Comparison of ENCODE assay signal across 20 cellular contexts in the genomic region with DNA sequence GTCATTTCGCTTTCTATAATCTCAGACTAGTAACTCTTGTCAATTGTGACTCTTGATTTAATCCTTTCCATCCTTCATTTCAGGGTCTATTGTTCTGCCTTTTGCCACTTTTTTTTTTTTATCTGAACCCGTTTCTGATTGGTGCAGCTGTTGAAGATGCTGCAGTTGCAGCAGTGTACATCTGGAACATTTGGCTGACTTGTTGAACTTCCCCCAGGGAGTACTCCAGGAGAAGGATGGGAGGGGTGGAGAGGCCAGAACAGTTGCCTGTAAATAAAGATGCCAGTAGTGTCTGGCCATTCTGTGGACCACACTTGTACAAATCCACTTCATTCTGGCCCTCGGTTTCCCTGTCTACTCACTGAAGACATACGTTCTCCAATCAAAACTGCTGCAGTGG. TPM values are rescaled to one million over a fixed set of nuclear protein-coding genes. Genes with fewer than 3 reads are reported as not detected.
DNase-seq lines count a peak whose midpoint lies in the region; ATAC-seq, FAIRE-seq and TF ChIP-seq lines count a peak whose summit lies in the region.
"Had no signal": no experiment of that assay in that cellular context is flagged by ENCODE, and none has a peak within 500 bp of the region (broad histone marks: within the 10 kb centered on the region; RNA-seq: fewer than 3 reads in every experiment).

No MANE protein-coding gene starts in this region.

- H3K27ac ChIP-seq in HepG2 (ENCODE audit: extremely low read length, insufficient read depth, low read length) = no peak overlapping the region
- no peak overlapping the region for H3K27ac ChIP-seq in right lobe of liver
- no peak overlapping the region for H3K27ac ChIP-seq in astrocyte (ENCODE audit: low read depth, low read length)
- H3K27ac ChIP-seq in mesodermal cell (ENCODE audit: low read depth, low read length, severe bottlenecking) = peak overlapping the region; percentile 77
- H3K27ac ChIP-seq in uterus = peak overlapping the region in 1 of 2 donors; percentile 2
- H3K27ac ChIP-seq: RWPE1, skin epidermis had no signal

- H2AFZ ChIP-seq in HepG2 (ENCODE audit: low read length) = no peak overlapping the region
- no peak overlapping the region for H2AFZ ChIP-seq in astrocyte (ENCODE audit: low read depth, low read length)

- H3K9me3 ChIP-seq in HepG2 (ENCODE audit: low read length) (no peaks in the 10 kb centered on the region), right lobe of liver (no peaks in the 10 kb centered on the region), astrocyte (ENCODE audit: insufficient read depth, low read depth, low read length) (no peaks in the 10 kb centered on the region), mesodermal cell (ENCODE audit: control insufficient read depth, low read length) (no peaks in the 10 kb centered on the region), uterus (no peaks in the 10 kb centered on the region)
- H3K9me3 ChIP-seq: esophagus squamous epithelium, mucosa of descending colon had no signal

- H3K27me3 ChIP-seq in HepG2 (ENCODE audit: control insufficient read depth in 1 of 2, insufficient read depth in 2 of 2, low read length in 2 of 2) (no peaks in the 10 kb centered on the region), right lobe of liver (peaks cover 0 to 3% of the 10 kb centered on the region in 2 donors), astrocyte (ENCODE audit: insufficient read depth, low read length) (peaks cover 5% of the 10 kb centered on the region), uterus (peaks cover 0 to 4% of the 10 kb centered on the region in 2 donors)
- H3K27me3 ChIP-seq: esophagus squamous epithelium had no signal

- TF ChIP-seq RAD21 in HepG2 (CRISPR knock-in tag; IDR thresholded peaks at IDR 0.05) = no peak

- no peak for TF ChIP-seq POLR2A in HepG2 (IDR thresholded peaks at IDR 0.05; ENCODE audit: insufficient read depth in 1 of 2, low read depth in 2 of 2, low read length in 2 of 2)
- TF ChIP-seq POLR2A in right lobe of liver (IDR thresholded peaks at IDR 0.05) = no peak
- no peak for TF ChIP-seq POLR2A in uterus (IDR thresholded peaks at IDR 0.05)

- H3K9me3 Mint-ChIP-seq in astrocyte (ENCODE audit: unreplicated experiment) = peaks cover 2% of the 10 kb centered on the region

- H3K27me3 Mint-ChIP-seq in astrocyte (ENCODE audit: low read depth, unreplicated experiment) = peaks cover 2% of the 10 kb centered on the region

- DNase-seq in HepG2 (ENCODE audit: low spot score) (no peak), right lobe of liver (no peak), astrocyte (ENCODE audit: low read depth) (no peak), uterus (peak; percentile 20 to 24), NCI-H526 (lab: John Stamatoyannopoulos, UW) (no peak)
- DNase-seq: Calu3; effector CD4-positive, alpha-beta T cell; esophagus squamous epithelium; GF-D8; KG1; NCI-H1092; NCI-H2081 treated with DMSO at 0.1 percent for 48 hours; stimulated activated CD4-positive, alpha-beta T cell treated with anti-CD3 and anti-CD28 coated beads, Interleukin-4, amount 100 ng/mL, for 24 hours had no signal

- H3K27ac Mint-ChIP-seq in astrocyte (ENCODE audit: unreplicated experiment) = no peak overlapping the region

- CTCF ChIA-PET in HepG2 (lab: Yijun Ruan, JAX; ENCODE audit: low intra/inter-chr PET ratio, low total read pairs) = no interaction called here

- POLR2A ChIA-PET in HepG2 (lab: Yijun Ruan, JAX) = no interaction called here

- in situ Hi-C loops in HepG2 (cut with HindIII; ENCODE audit: extremely low pct_ligation_motif_present, low pct_unique_long_range_greater_than_20kb) = loop anchor here (5.0 kb wide), 1 partner anchor 78 kb away; no protein-coding TSS in a partner anchor

- H3K4me3 ChIP-seq in HepG2 (replicated peaks in 1 of 3; ENCODE audit: insufficient read depth in 1 of 3, low read depth in 2 of 3, low read length in 3 of 3) (peak overlapping the region in 2 of 3 experiments; percentile 42 to 54; a peak in 2 of 6 replicates), right lobe of liver (no peak overlapping the region), astrocyte (ENCODE audit: insufficient read depth, low read depth, low read length) (no peak overlapping the region), mesodermal cell (ENCODE audit: extremely low read depth, insufficient read depth, low read length, poor library complexity, severe bottlenecking) (no peak overlapping the region), uterus (no peak overlapping the region)
- H3K4me3 ChIP-seq: mucosa of descending colon had no signal

- H3K4me1 ChIP-seq in HepG2 (ENCODE audit: insufficient read depth, low read length) (peaks cover 63% of the 10 kb centered on the region), right lobe of liver (no peaks in the 10 kb centered on the region), astrocyte (ENCODE audit: insufficient read depth, low read length) (no peaks in the 10 kb centered on the region), mesodermal cell (ENCODE audit: control insufficient read depth, insufficient read depth, low read length, poor library complexity, severe bottlenecking) (no peaks in the 10 kb centered on the region), uterus (no peaks in the 10 kb centered on the region)

- WGBS in HepG2 (ENCODE audit: low lambda C conversion rate) = 53% methylated on average over 4 of the region's 4 CpGs
- 46% methylated on average over 4 of the region's 4 CpGs for WGBS in right lobe of liver (ENCODE audit: insufficient coverage, low coverage, low lambda C conversion rate, missing lambda C conversion rate)
- WGBS in mesodermal cell (ENCODE audit: insufficient coverage in 2 of 2), 2 experiments = no CpG with 5 or more reads among the region's 4 CpGs

- TF ChIP-seq EP300 in HepG2 (IDR thresholded peaks at IDR 0.05; ENCODE audit: low read depth in 2 of 2, low read length in 2 of 2) = no peak
- no peak for TF ChIP-seq EP300 in HepG2 (CRISPR knock-in tag; IDR thresholded peaks at IDR 0.05; ENCODE audit: borderline replicate concordance)

- H4K20me1 ChIP-seq in HepG2 (ENCODE audit: insufficient read depth, low read length) = no peaks in the 10 kb centered on the region
- no peaks in the 10 kb centered on the region for H4K20me1 ChIP-seq in astrocyte (ENCODE audit: insufficient read depth, low read length)

- H3K9ac ChIP-seq in HepG2 (ENCODE audit: insufficient read depth, low read depth, low read length) (no peak overlapping the region), astrocyte (ENCODE audit: low read length) (no peak overlapping the region)

- peaks cover 24% of the 10 kb centered on the region for H3K79me2 ChIP-seq in HepG2 (ENCODE audit: insufficient read depth, low read length)
- H3K79me2 ChIP-seq in astrocyte (ENCODE audit: insufficient read depth, low read length) = no peaks in the 10 kb centered on the region

- no peak for FAIRE-seq in HepG2 (lab: Jason Lieb, UNC)
- FAIRE-seq in astrocyte (lab: Jason Lieb, UNC) = peak; percentile 45
- FAIRE-seq: GM12891 had no signal

- H3K4me1 Mint-ChIP-seq in astrocyte (ENCODE audit: low read depth, unreplicated experiment) = no peaks in the 10 kb centered on the region

- BruUV-seq in HepG2 (replicated peaks; lab: Mats Ljungman, UMichigan) = no TSS peak

- no peaks in the 10 kb centered on the region for H3K36me3 Mint-ChIP-seq in astrocyte (ENCODE audit: low read depth, unreplicated experiment)

- intact Hi-C loops in HepG2 (cut with micrococcal nuclease; ENCODE audit: unreplicated experiment) = loop anchor here (2.0 kb wide), 2 partner anchors 58 to 110 kb away; a partner anchor contains a TSS
- intact Hi-C loops in right lobe of liver (cut with DNase I) = loop anchor here in 1 of 2 donors (5.0 kb wide), 1 partner anchor 78 kb away; no protein-coding TSS in a partner anchor
- intact Hi-C loops in uterus (cut with DNase I; ENCODE audit: low total_unique reads) = no loop called here

- no peak overlapping the region for H3K4me3 Mint-ChIP-seq in astrocyte (ENCODE audit: unreplicated experiment)

- H3K36me3 ChIP-seq in HepG2 (replicated peaks in 1 of 2; ENCODE audit: control insufficient read depth in 1 of 2, insufficient read depth in 2 of 2, low read length in 2 of 2) (no peaks in the 10 kb centered on the region), right lobe of liver (no peaks in the 10 kb centered on the region), astrocyte (ENCODE audit: insufficient read depth, low read length) (no peaks in the 10 kb centered on the region), mesodermal cell (ENCODE audit: control insufficient read depth, insufficient read depth, low read length) (no peaks in the 10 kb centered on the region), uterus (no peaks in the 10 kb centered on the region)
- H3K36me3 ChIP-seq: esophagus squamous epithelium had no signal

- ATAC-seq in HepG2 (no peak), right lobe of liver (no peak), GM19467 (IDR thresholded peaks at IDR 0.05; ENCODE audit: unreplicated experiment) (no peak), HG03135 (IDR thresholded peaks at IDR 0.05; ENCODE audit: unreplicated experiment) (no peak)

- H3K4me2 ChIP-seq in HepG2 (ENCODE audit: low read depth, low read length) = peak overlapping the region; percentile 74
- H3K4me2 ChIP-seq in astrocyte (ENCODE audit: low read length) = no peak overlapping the region

- TF ChIP-seq CTCF in HepG2 (CRISPR knock-in tag; IDR thresholded peaks at IDR 0.05) = no peak
- no peak for TF ChIP-seq CTCF in right lobe of liver (IDR thresholded peaks at IDR 0.05)
- no peak for TF ChIP-seq CTCF in astrocyte (IDR thresholded peaks at IDR 0.05; ENCODE audit: insufficient read depth, low read depth, low read length)
- no peak for TF ChIP-seq CTCF in uterus (IDR thresholded peaks at IDR 0.05)

RNA-seq across cellular contexts. Expression of a gene that starts 1.0 kb away (rescaled TPM):
- total RNA-seq in HepG2 (2016; rRNA removed; fragmentation: Illumina TruSeq; extraction: Trizol) (6.4 and 8.8 TPM in 2 replicates), right lobe of liver (1 to 10 TPM; 1.7 to 2.7 (median 2.1) TPM), astrocyte (1.2 and 1.8 TPM in 2 replicates), uterus (10 to 100 TPM in 2 of 4 donors, 1 to 10 TPM in 1, under 1 TPM in 1; 0.51 to 13.5 (median 7.3) TPM)
- 1.6 and 1.9 TPM in 2 replicates for total RNA-seq in HepG2 (2016; cell fraction: cytosol; rRNA removed; fragmentation: Illumina TruSeq; extraction: Trizol; ENCODE audit: low read depth)
- total RNA-seq in HepG2 (2016; cell fraction: insoluble cytoplasmic fraction; rRNA removed; fragmentation: Illumina TruSeq; extraction: Trizol) = 5.4 and 9.3 TPM in 2 replicates
- total RNA-seq in HepG2 (2016; cell fraction: membrane; rRNA removed; fragmentation: Illumina TruSeq; extraction: Trizol) = 4.2 and 5.0 TPM in 2 replicates
- total RNA-seq in HepG2 (2016; cell fraction: nucleus; rRNA removed; fragmentation: Illumina TruSeq; extraction: Trizol) = 22.2 and 23.4 TPM in 2 replicates
- polyA plus RNA-seq in HepG2 (2011; rRNA removed) = 10.7 and 11.2 TPM in 2 replicates
- polyA plus RNA-seq in HepG2 (2011; cell fraction: cytosol; rRNA removed) = 9.2 and 10.5 TPM in 2 replicates
- polyA plus RNA-seq in HepG2 (2011; cell fraction: nucleus; rRNA removed) = 13.5 and 13.9 TPM in 2 replicates
- polyA plus RNA-seq in HepG2 (2012) = 5.6 and 8.4 TPM in 2 replicates
- 1.1 and 2.0 TPM in 2 replicates for polyA plus RNA-seq in HepG2 (2016; cell fraction: cytosol; fragmentation: Illumina TruSeq; extraction: Trizol; ENCODE audit: low read depth)
- 5.6 and 5.9 TPM in 2 replicates for polyA plus RNA-seq in HepG2 (2016; cell fraction: insoluble cytoplasmic fraction; fragmentation: Illumina TruSeq; extraction: Trizol; ENCODE audit: low read depth)
- polyA plus RNA-seq in HepG2 (2016; cell fraction: membrane; fragmentation: Illumina TruSeq; extraction: Trizol; ENCODE audit: low read depth) = 2.6 and 2.9 TPM in 2 replicates
- 17.2 and 17.3 TPM in 2 replicates for polyA plus RNA-seq in HepG2 (2016; cell fraction: nucleus; fragmentation: Illumina TruSeq; extraction: Trizol; ENCODE audit: insufficient read depth, low read depth)
- polyA minus RNA-seq in HepG2 (2011; rRNA and poly(A)+ RNA removed; ENCODE audit: low replicate concordance) = 25.3 TPM in 1 of 2 replicates, not detected in the other
- polyA minus RNA-seq in HepG2 (2011; cell fraction: cytosol; rRNA and poly(A)+ RNA removed) = 8.9 and 12.0 TPM in 2 replicates
- polyA minus RNA-seq in HepG2 (2011; cell fraction: nucleus; rRNA and poly(A)+ RNA removed) = 24.9 and 37.6 TPM in 2 replicates
- polyA plus RNA-seq in mesodermal cell (2013, experiment 1 of 2) = 3.5 TPM
- polyA plus RNA-seq in mesodermal cell (2013, experiment 2 of 2) = 2.7 TPM

Comparison
In these comparisons a context has a peak if more than half of its experiments do, and no peak if none do; other contexts are left out.
1. H3K4me3 ChIP-seq: peak in HepG2 (2 of 3); none in right lobe of liver (0 of 3), astrocyte (single experiment), mesodermal cell (single experiment) and uterus (0 of 2).
2. DNase-seq: peak in uterus (2 of 2); none in HepG2 (single experiment), right lobe of liver (0 of 3), astrocyte (single experiment) and NCI-H526 (0 of 2).